4 cellular contexts compared by ENCODE assay signal in genomic region chr6:19782588-19782987, GRCh38.
TF ChIP-seq lines count a peak whose summit lies in the region.

No MANE protein-coding gene starts in this region.

TF ChIP-seq in HepG2, 621 proteins besides CTCF, POLR2A, EP300 and RAD21:
- peak; percentile 76 to 84 for TF ChIP-seq MAFK (conservative IDR thresholded peaks at IDR 0.05 in 1 of 2, IDR thresholded peaks at IDR 0.05 in 1 of 2; ENCODE audit: low read length in 2 of 2)
- TF ChIP-seq ZMYM4 (CRISPR knock-in tag; IDR thresholded peaks at IDR 0.05) = no peak
- TF ChIP-seq MAFF (IDR thresholded peaks at IDR 0.05; ENCODE audit: low read depth, low read length) = peak; percentile 76

TF ChIP-seq in A549, 52 proteins besides CTCF, POLR2A, EP300 and RAD21:
- TF ChIP-seq NPAS2 (CRISPR knock-in tag; IDR thresholded peaks at IDR 0.05; ENCODE audit: borderline replicate concordance) (no peak), ZC3H11A (IDR thresholded peaks at IDR 0.05) (no peak), MYC (IDR thresholded peaks at IDR 0.05; ENCODE audit: borderline replicate concordance, low read length) (no peak), NR3C1 (IDR thresholded peaks at IDR 0.05) (no peak), MAFK (IDR thresholded peaks at IDR 0.05; ENCODE audit: partially characterized antibody) (peak; percentile 39)

TF ChIP-seq in IMR-90, 13 proteins besides CTCF, POLR2A, EP300 and RAD21:
- TF ChIP-seq MAFK (IDR thresholded peaks at IDR 0.05; ENCODE audit: low read depth, low read length) (peak; percentile 62), NFE2L2 (IDR thresholded peaks at IDR 0.05; ENCODE audit: low read depth, low read length) (no peak)

TF ChIP-seq in K562, 482 proteins besides CTCF, POLR2A, EP300 and RAD21:
- no peak for TF ChIP-seq ATF1 (CRISPR knock-in tag; IDR thresholded peaks at IDR 0.05)
- no peak for TF ChIP-seq ATF1 (tag; IDR thresholded peaks at IDR 0.05)
- no peak for TF ChIP-seq ARID4B (CRISPR knock-in tag; IDR thresholded peaks at IDR 0.05)
- no peak for TF ChIP-seq ZBTB1 (CRISPR knock-in tag; IDR thresholded peaks at IDR 0.05; ENCODE audit: borderline replicate concordance, low read depth)
- TF ChIP-seq ESRRA (IDR thresholded peaks at IDR 0.05; ENCODE audit: borderline replicate concordance, low read depth) = no peak
- no peak for TF ChIP-seq CREB3 (tag; conservative IDR thresholded peaks at IDR 0.05; ENCODE audit: low read depth)
- no peak for TF ChIP-seq ZNF699 (CRISPR knock-in tag; IDR thresholded peaks at IDR 0.05; ENCODE audit: insufficient replicate concordance)
- no peak for TF ChIP-seq MCM7 (IDR thresholded peaks at IDR 0.05)
- no peak for TF ChIP-seq SOX6 (IDR thresholded peaks at IDR 0.05)
- TF ChIP-seq, protein P1, sequence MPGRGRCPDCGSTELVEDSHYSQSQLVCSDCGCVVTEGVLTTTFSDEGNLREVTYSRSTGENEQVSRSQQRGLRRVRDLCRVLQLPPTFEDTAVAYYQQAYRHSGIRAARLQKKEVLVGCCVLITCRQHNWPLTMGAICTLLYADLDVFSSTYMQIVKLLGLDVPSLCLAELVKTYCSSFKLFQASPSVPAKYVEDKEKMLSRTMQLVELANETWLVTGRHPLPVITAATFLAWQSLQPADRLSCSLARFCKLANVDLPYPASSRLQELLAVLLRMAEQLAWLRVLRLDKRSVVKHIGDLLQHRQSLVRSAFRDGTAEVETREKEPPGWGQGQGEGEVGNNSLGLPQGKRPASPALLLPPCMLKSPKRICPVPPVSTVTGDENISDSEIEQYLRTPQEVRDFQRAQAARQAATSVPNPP (IDR thresholded peaks at IDR 0.05; ENCODE audit: borderline replicate concordance, insufficient read depth, insufficient read length) = no peak
- peak; percentile 58; the same call in 1 of the 2 replicates for TF ChIP-seq ZNF316 (IDR thresholded peaks at IDR 0.05)
- TF ChIP-seq ZNF175 (CRISPR knock-in tag; IDR thresholded peaks at IDR 0.05; ENCODE audit: low read depth) = no peak
- peak; percentile 46; the same call in 1 of the 2 replicates for TF ChIP-seq MAFF (IDR thresholded peaks at IDR 0.05; ENCODE audit: low read length)
- no peak for TF ChIP-seq MYC (IDR thresholded peaks at IDR 0.05; ENCODE audit: low read depth, low read length)
- TF ChIP-seq MYC (CRISPR knock-in tag; IDR thresholded peaks at IDR 0.05; ENCODE audit: borderline replicate concordance, low read depth) = no peak
- TF ChIP-seq ZNF79 (CRISPR knock-in tag; IDR thresholded peaks at IDR 0.05; ENCODE audit: low read depth) = no peak
- TF ChIP-seq HDAC1 (IDR thresholded peaks at IDR 0.05) = no peak
- no peak for TF ChIP-seq ZBTB49 (CRISPR knock-in tag; IDR thresholded peaks at IDR 0.05; ENCODE audit: borderline replicate concordance)
- TF ChIP-seq E2F5 (CRISPR knock-in tag; IDR thresholded peaks at IDR 0.05) = no peak
